27 cellular contexts compared by ENCODE assay signal in genomic region chr11:27355575-27356104, GRCh38.
"Had no signal": no experiment of that assay in that cellular context is flagged by ENCODE, and none has a peak within 500 bp of the region (broad histone marks: within the 10 kb centered on the region; RNA-seq: fewer than 3 reads in every experiment).

No MANE protein-coding gene starts in this region.

- H3K4me3 ChIP-seq: colonic mucosa, esophagus squamous epithelium, right atrium auricular region, smooth muscle cell, tibial artery had no signal

- H3K9me3 Mint-ChIP-seq: activated B cell treated with CpG ODN at 0.5 μM for 24 hours; activated T-cell treated with anti-CD3 and anti-CD28 coated beads, Interleukin-2, amount 50 U/mL, for 72 hours; naive B cell; stimulated activated memory B cell treated with anti-CD40 and anti-IgM and Interleukin-4, amounts not matched to agents 10 μg/mL and 1 μg/mL and 100 μg/mL, for 72 hours; stimulated activated naive CD8-positive, alpha-beta T cell treated with anti-CD3 and anti-CD28 coated beads, Interleukin-15, amount 100 ng/mL, for 72 hours had no signal

- H3K27me3 ChIP-seq: colonic mucosa, esophagus squamous epithelium, right atrium auricular region, tibial artery had no signal

- H3K27me3 Mint-ChIP-seq: activated B cell treated with CpG ODN at 0.5 μM for 24 hours; activated naive CD8-positive, alpha-beta T cell; naive B cell; stimulated activated memory B cell treated with anti-CD40 and anti-IgM and Interleukin-4, amounts not matched to agents 10 μg/mL and 1 μg/mL and 100 μg/mL, for 72 hours; stimulated activated naive CD8-positive, alpha-beta T cell treated with anti-CD3 and anti-CD28 coated beads, Interleukin-15, amount 100 ng/mL, for 72 hours had no signal

- H3K36me3 ChIP-seq: colonic mucosa, esophagus squamous epithelium, right atrium auricular region, tibial artery had no signal

- H3K4me1 Mint-ChIP-seq: activated B cell treated with CpG ODN at 0.5 μM for 24 hours; naive B cell; stimulated activated memory B cell treated with anti-CD40 and anti-IgM and Interleukin-4, amounts not matched to agents 10 μg/mL and 1 μg/mL and 100 μg/mL, for 72 hours had no signal

- H3K4me3 Mint-ChIP-seq: activated B cell treated with CpG ODN at 0.5 μM for 24 hours; activated CD8-positive, alpha-beta T cell treated with anti-CD3 and anti-CD28 coated beads, Interleukin-2, amount 10 ng/mL, durations not matched to agents 7 days and 5 days; activated naive CD8-positive, alpha-beta T cell; activated T-cell treated with anti-CD3 and anti-CD28 coated beads, Interleukin-2, amount 50 U/mL, for 72 hours; naive B cell; stimulated activated memory B cell treated with anti-CD40 and anti-IgM and Interleukin-4, amounts not matched to agents 10 μg/mL and 1 μg/mL and 100 μg/mL, for 72 hours; stimulated activated naive CD8-positive, alpha-beta T cell treated with anti-CD3 and anti-CD28 coated beads, Interleukin-15, amount 100 ng/mL, for 72 hours had no signal

- H3K27ac Mint-ChIP-seq: activated B cell treated with CpG ODN at 0.5 μM for 24 hours; activated CD8-positive, alpha-beta T cell treated with anti-CD3 and anti-CD28 coated beads, Interleukin-2, amount 10 ng/mL, durations not matched to agents 7 days and 5 days; activated naive CD8-positive, alpha-beta T cell; activated T-cell treated with anti-CD3 and anti-CD28 coated beads, Interleukin-2, amount 50 U/mL, for 72 hours; stimulated activated memory B cell treated with anti-CD40 and anti-IgM and Interleukin-4, amounts not matched to agents 10 μg/mL and 1 μg/mL and 100 μg/mL, for 72 hours; stimulated activated naive CD8-positive, alpha-beta T cell treated with anti-CD3 and anti-CD28 coated beads, Interleukin-15, amount 100 ng/mL, for 72 hours had no signal

- H3K36me3 Mint-ChIP-seq: naive B cell; stimulated activated memory B cell treated with anti-CD40 and anti-IgM and Interleukin-4, amounts not matched to agents 10 μg/mL and 1 μg/mL and 100 μg/mL, for 72 hours had no signal

- H3K9me3 ChIP-seq: colonic mucosa, esophagus squamous epithelium, right atrium auricular region, tibial artery had no signal

- H3K4me1 ChIP-seq: tibial artery had no signal

- H3K27ac ChIP-seq: colonic mucosa, epithelial cell of prostate, esophagus squamous epithelium, right atrium auricular region, tibial artery had no signal

- DNase-seq: activated B cell treated with CpG ODN at 0.5 μM for 24 hours; activated CD4-positive, alpha-beta T cell treated with anti-CD3 and anti-CD28 coated beads, Interleukin-2, amount 50 U/mL, for 1 hour; activated CD8-positive, alpha-beta T cell treated with anti-CD3 and anti-CD28 coated beads, Interleukin-2, amount 10 ng/mL, durations not matched to agents 7 days and 5 days; activated naive CD4-positive, alpha-beta T cell treated with Interleukin-2 at 50 U/mL for 16 hours; activated T-cell treated with anti-CD3 and anti-CD28 coated beads for 4 hours; activated T-cell treated with anti-CD3 and anti-CD28 coated beads, Interleukin-2, amount 50 U/mL, for 72 hours; anterior cingulate cortex; cerebellar nuclear complex; colonic mucosa; effector CD8-positive, alpha-beta T cell; esophagus squamous epithelium; glutamatergic neuron; left ventricle myocardium superior; mammary epithelial cell; naive B cell; nucleus accumbens; stimulated activated CD4-positive, alpha-beta T cell treated with anti-CD3 and anti-CD28 coated beads, Interleukin-1b, Interleukin-23, amount 100 ng/mL, for 48 hours; stimulated activated CD4-positive, alpha-beta T cell treated with anti-CD3 and anti-CD28 coated beads, Interleukin-4, amount 100 ng/mL, for 4 hours; stimulated activated CD8-positive, alpha-beta memory T cell treated with anti-CD3 and anti-CD28 coated beads, Interleukin-4, amount 100 ng/mL, for 48 hours; stimulated activated naive CD8-positive, alpha-beta T cell treated with anti-CD3 and anti-CD28 coated beads, Interleukin-15, amount 100 ng/mL, for 72 hours; T-helper 2 cell; tibial artery had no signal

- ATAC-seq: activated CD8-positive, alpha-beta T cell treated with anti-CD3 and anti-CD28 coated beads, Interleukin-2, amount 10 ng/mL, durations not matched to agents 7 days and 5 days; activated T-cell treated with anti-CD3 and anti-CD28 coated beads, Interleukin-2, amount 50 U/mL, for 72 hours; left ventricle myocardium superior; stimulated activated memory B cell treated with anti-CD40 and anti-IgM and Interleukin-4, amounts not matched to agents 10 μg/mL and 1 μg/mL and 100 μg/mL, for 72 hours; stimulated activated naive CD8-positive, alpha-beta T cell treated with anti-CD3 and anti-CD28 coated beads, Interleukin-15, amount 100 ng/mL, for 72 hours had no signal
